In genomic region chr3:18743761-18744160, GRCh38 we compare ENCODE assay signal across 22 cellular contexts.
DNase-seq lines count a peak whose midpoint lies in the region; ATAC-seq and TF ChIP-seq lines count a peak whose summit lies in the region.
"Had no signal": no experiment of that assay in that cellular context is flagged by ENCODE, and none has a peak within 500 bp of the region (broad histone marks: within the 10 kb centered on the region; RNA-seq: fewer than 3 reads in every experiment).

No MANE protein-coding gene starts in this region.

- no peaks in the 10 kb centered on the region for H3K36me3 ChIP-seq in CD8-positive, alpha-beta T cell (ENCODE audit: insufficient read depth, low read length)
- H3K36me3 ChIP-seq: BE2C had no signal

- peak overlapping the region; percentile 10 for H3K4me3 ChIP-seq in CD8-positive, alpha-beta T cell (ENCODE audit: low read depth, low read length)
- H3K4me3 ChIP-seq: GM23338, smooth muscle cell had no signal

- H3K4me3 Mint-ChIP-seq in activated CD4-positive, alpha-beta T cell treated with anti-CD3 and anti-CD28 coated beads, Interleukin-2, amount 10 ng/mL, durations not matched to agents 7 days and 5 days, result peak overlapping the region; percentile 60
- H3K4me3 Mint-ChIP-seq in CD8-positive, alpha-beta T cell, result peak overlapping the region; percentile 54
- H3K4me3 Mint-ChIP-seq in activated CD8-positive, alpha-beta T cell treated with anti-CD3 and anti-CD28 coated beads for 36 hours, result peak overlapping the region; percentile 37
- H3K4me3 Mint-ChIP-seq in naive thymus-derived CD8-positive, alpha-beta T cell, result peak overlapping the region; percentile 49 to 84 (median 75)
- H3K4me3 Mint-ChIP-seq: GM23338 had no signal

- intact Hi-C loops in CD8-positive, alpha-beta T cell (cut with DNase I, micrococcal nuclease), result loop anchor here (1.0 to 10.0 kb wide), 5 partner anchors 13 to 1839 kb away; partner anchors contain the start of gene TBC1D5 (in 1 of the 2)
- intact Hi-C loops in activated CD8-positive, alpha-beta T cell treated with anti-CD3 and anti-CD28 coated beads for 36 hours (cut with micrococcal nuclease), result loop anchor here (5.0 kb wide), 1 partner anchor 321 kb away; no protein-coding TSS in a partner anchor
- intact Hi-C loops in posterior vena cava (cut with DNase I), result no loop called here

- peaks cover 5% of the 10 kb centered on the region for H3K36me3 Mint-ChIP-seq in activated CD4-positive, alpha-beta T cell treated with anti-CD3 and anti-CD28 coated beads, Interleukin-2, amount 10 ng/mL, durations not matched to agents 7 days and 5 days (ENCODE audit: low read depth)
- H3K36me3 Mint-ChIP-seq in CD8-positive, alpha-beta T cell, result no peaks in the 10 kb centered on the region
- H3K36me3 Mint-ChIP-seq in activated CD8-positive, alpha-beta T cell treated with anti-CD3 and anti-CD28 coated beads for 36 hours (ENCODE audit: low read depth), result peaks cover 18% of the 10 kb centered on the region
- peaks cover 0 to 3% (median 0%) of the 10 kb centered on the region in 3 donors for H3K36me3 Mint-ChIP-seq in naive thymus-derived CD8-positive, alpha-beta T cell

- no peak for ATAC-seq in CD8-positive, alpha-beta T cell
- peak; percentile 18 for ATAC-seq in activated CD8-positive, alpha-beta T cell treated with anti-CD3 and anti-CD28 coated beads for 36 hours
- peak in 1 of 2 donors; percentile 33 for ATAC-seq in naive thymus-derived CD8-positive, alpha-beta T cell
- no peak for ATAC-seq in HG03342 (IDR thresholded peaks at IDR 0.05; ENCODE audit: unreplicated experiment)
- ATAC-seq: GM23338, Right ventricle myocardium inferior had no signal

- TF ChIP-seq CTCF in CD8-positive, alpha-beta T cell (IDR thresholded peaks at IDR 0.05), result no peak
- TF ChIP-seq CTCF in activated CD8-positive, alpha-beta T cell treated with anti-CD3 and anti-CD28 coated beads for 36 hours (IDR thresholded peaks at IDR 0.05), result no peak

- peaks cover 6% of the 10 kb centered on the region for H3K9me3 Mint-ChIP-seq in activated CD4-positive, alpha-beta T cell treated with anti-CD3 and anti-CD28 coated beads, Interleukin-2, amount 10 ng/mL, durations not matched to agents 7 days and 5 days
- no peaks in the 10 kb centered on the region for H3K9me3 Mint-ChIP-seq in CD8-positive, alpha-beta T cell
- peaks cover 2% of the 10 kb centered on the region for H3K9me3 Mint-ChIP-seq in activated CD8-positive, alpha-beta T cell treated with anti-CD3 and anti-CD28 coated beads for 36 hours
- no peaks in the 10 kb centered on the region for H3K9me3 Mint-ChIP-seq in naive thymus-derived CD8-positive, alpha-beta T cell
- H3K9me3 Mint-ChIP-seq: GM23338 had no signal

- peak overlapping the region; percentile 95 for H3K27ac Mint-ChIP-seq in activated CD4-positive, alpha-beta T cell treated with anti-CD3 and anti-CD28 coated beads, Interleukin-2, amount 10 ng/mL, durations not matched to agents 7 days and 5 days
- H3K27ac Mint-ChIP-seq in CD8-positive, alpha-beta T cell, result peak overlapping the region; percentile 93
- H3K27ac Mint-ChIP-seq in activated CD8-positive, alpha-beta T cell treated with anti-CD3 and anti-CD28 coated beads for 36 hours, result peak overlapping the region; percentile 89
- peak overlapping the region; percentile 36 to 97 (median 96) for H3K27ac Mint-ChIP-seq in naive thymus-derived CD8-positive, alpha-beta T cell
- H3K27ac Mint-ChIP-seq: GM23338 had no signal

- peaks cover 65% of the 10 kb centered on the region for H3K4me1 ChIP-seq in CD8-positive, alpha-beta T cell (ENCODE audit: insufficient read depth, low read length)
- H3K4me1 ChIP-seq: BE2C had no signal

- H3K4me1 Mint-ChIP-seq in activated CD4-positive, alpha-beta T cell treated with anti-CD3 and anti-CD28 coated beads, Interleukin-2, amount 10 ng/mL, durations not matched to agents 7 days and 5 days, result peaks cover 82% of the 10 kb centered on the region
- peaks cover 77% of the 10 kb centered on the region for H3K4me1 Mint-ChIP-seq in CD8-positive, alpha-beta T cell (ENCODE audit: low read depth)
- peaks cover 82% of the 10 kb centered on the region for H3K4me1 Mint-ChIP-seq in activated CD8-positive, alpha-beta T cell treated with anti-CD3 and anti-CD28 coated beads for 36 hours (ENCODE audit: low read depth)
- peaks cover 46 to 89% (median 75%) of the 10 kb centered on the region in 4 donors for H3K4me1 Mint-ChIP-seq in naive thymus-derived CD8-positive, alpha-beta T cell

- H3K27me3 Mint-ChIP-seq in activated CD4-positive, alpha-beta T cell treated with anti-CD3 and anti-CD28 coated beads, Interleukin-2, amount 10 ng/mL, durations not matched to agents 7 days and 5 days, result no peaks in the 10 kb centered on the region
- H3K27me3 Mint-ChIP-seq in CD8-positive, alpha-beta T cell (ENCODE audit: low read depth), result no peaks in the 10 kb centered on the region
- H3K27me3 Mint-ChIP-seq in activated CD8-positive, alpha-beta T cell treated with anti-CD3 and anti-CD28 coated beads for 36 hours, result no peaks in the 10 kb centered on the region
- no peaks in the 10 kb centered on the region for H3K27me3 Mint-ChIP-seq in naive thymus-derived CD8-positive, alpha-beta T cell

- no peaks in the 10 kb centered on the region for H3K27me3 ChIP-seq in CD8-positive, alpha-beta T cell (ENCODE audit: insufficient read depth, low read length)
- H3K27me3 ChIP-seq: BE2C had no signal

- peak; percentile 46 for DNase-seq in activated CD4-positive, alpha-beta T cell treated with anti-CD3 and anti-CD28 coated beads, Interleukin-2, amount 10 ng/mL, durations not matched to agents 7 days and 5 days
- no peak for DNase-seq in activated CD4-positive, alpha-beta T cell treated with anti-CD3 and anti-CD28 coated beads for 1 hour
- no peak for DNase-seq in CD8-positive, alpha-beta T cell
- DNase-seq in activated CD8-positive, alpha-beta T cell treated with anti-CD3 and anti-CD28 coated beads for 36 hours, result peak; percentile 46
- no peak for DNase-seq in naive thymus-derived CD8-positive, alpha-beta T cell
- no peak for DNase-seq in posterior vena cava (ENCODE audit: low spot score)
- no peak for DNase-seq in SW480 (ENCODE audit: low spot score)
- DNase-seq: amygdala, BE2C, cortex of kidney, Karpas-422, mammary epithelial cell, NCI-H1092 treated with DMSO at 0.1 percent for 48 hours, NCI-H226, NCI-H774, nucleus accumbens, substantia nigra, SW 1271 had no signal

- CTCF ChIA-PET in activated CD4-positive, alpha-beta T cell treated with anti-CD3 and anti-CD28 coated beads, Interleukin-2, amount 10 ng/mL, durations not matched to agents 7 days and 5 days (lab: Charles Lee), result interaction anchor here (1.3 to 2.4 kb wide), 3 partner anchors 14 to 98 kb away, joined by 3 to 9 read pairs (median 3); no protein-coding TSS in a partner anchor
- CTCF ChIA-PET in CD8-positive, alpha-beta T cell (lab: Charles Lee), result interaction anchor here (1.3 to 1.4 kb wide), 2 partner anchors 17 to 184 kb away, joined by 3 to 4 read pairs; no protein-coding TSS in a partner anchor
- CTCF ChIA-PET in activated CD8-positive, alpha-beta T cell treated with anti-CD3 and anti-CD28 coated beads for 36 hours (lab: Charles Lee), result interaction anchor here (0.7 to 8.8 kb wide), 2 partner anchors 29 to 184 kb away, joined by 3 to 69 read pairs; no protein-coding TSS in a partner anchor

- POLR2A ChIA-PET in activated CD4-positive, alpha-beta T cell treated with anti-CD3 and anti-CD28 coated beads, Interleukin-2, amount 10 ng/mL, durations not matched to agents 7 days and 5 days (lab: Charles Lee), result no interaction called here
- POLR2A ChIA-PET in CD8-positive, alpha-beta T cell (lab: Charles Lee), result interaction anchor here (1.5 kb wide), 2 partner anchors 27 to 319 kb away, joined by 3 read pairs; no protein-coding TSS in a partner anchor
- POLR2A ChIA-PET in activated CD8-positive, alpha-beta T cell treated with anti-CD3 and anti-CD28 coated beads for 36 hours (lab: Charles Lee), result interaction anchor here (0.7 to 2.8 kb wide), 4 partner anchors 27 to 323 kb away, joined by 3 to 12 read pairs (median 4); no protein-coding TSS in a partner anchor
- POLR2A ChIA-PET in naive thymus-derived CD8-positive, alpha-beta T cell (lab: Charles Lee), result interaction anchor here (1.0 to 13.6 kb wide), 2 partner anchors 9 to 16 kb away, joined by 3 to 102 read pairs; no protein-coding TSS in a partner anchor

- H3K9me3 ChIP-seq in CD8-positive, alpha-beta T cell (ENCODE audit: low read length), result no peaks in the 10 kb centered on the region
- H3K9me3 ChIP-seq: BE2C had no signal

- peak overlapping the region; percentile 4 for H3K27ac ChIP-seq in CD8-positive, alpha-beta T cell (ENCODE audit: low read depth, low read length)

Comparison
In these comparisons a context has a peak if more than half of its experiments do, and no peak if none do; other contexts are left out.
1. DNase-seq: peak in activated CD4-positive, alpha-beta T cell treated with anti-CD3 and anti-CD28 coated beads, Interleukin-2, amount 10 ng/mL, durations not matched to agents 7 days and 5 days (single experiment) and activated CD8-positive, alpha-beta T cell treated with anti-CD3 and anti-CD28 coated beads for 36 hours (single experiment); none in activated CD4-positive, alpha-beta T cell treated with anti-CD3 and anti-CD28 coated beads for 1 hour (single experiment), CD8-positive, alpha-beta T cell (0 of 7), naive thymus-derived CD8-positive, alpha-beta T cell (0 of 10), posterior vena cava (single experiment) and SW480 (single experiment).
2. intact Hi-C loops: an anchor here in CD8-positive, alpha-beta T cell (1.0 to 10.0 kb wide) and activated CD8-positive, alpha-beta T cell treated with anti-CD3 and anti-CD28 coated beads for 36 hours (5.0 kb wide); none called in posterior vena cava.
3. Peak in every context shown above with its lines, with median percentiles within 50 percentile points of each other: H3K27ac Mint-ChIP-seq and H3K4me3 Mint-ChIP-seq.